Comparison of ENCODE assay signal across 31 cellular contexts in genomic region chr21:46129846-46130651, GRCh38. TPM values are rescaled to one million over a fixed set of nuclear protein-coding genes. Genes with fewer than 3 reads are reported as not detected.
A peak's percentile ranks its signal among the peaks of the same experiment; 100 is the strongest.
DNase-seq lines count a peak whose midpoint lies in the region; ATAC-seq and TF ChIP-seq lines count a peak whose summit lies in the region.
"Had no signal": no experiment of that assay in that cellular context is flagged by ENCODE, and none has a peak within 500 bp of the region (broad histone marks: within the 10 kb centered on the region; RNA-seq: fewer than 3 reads in every experiment).

No MANE protein-coding gene starts in this region.

- H3K4me3 ChIP-seq in IMR-90 (ENCODE audit: insufficient read depth, low read depth, low read length): no peak overlapping the region
- H3K4me3 ChIP-seq in gastroesophageal sphincter: no peak overlapping the region
- no peak overlapping the region for H3K4me3 ChIP-seq in lower lobe of right lung
- H3K4me3 ChIP-seq: GM23338, SJCRH30, thoracic aorta had no signal

- TF ChIP-seq CTCF in IMR-90 (conservative IDR thresholded peaks at IDR 0.05; ENCODE audit: low read depth, low read length) (no peak), gastroesophageal sphincter (IDR thresholded peaks at IDR 0.05) (no peak), lower lobe of right lung (IDR thresholded peaks at IDR 0.05) (no peak)

- peaks cover 6% of the 10 kb centered on the region; the same call in 1 of the 2 replicates for H3K9me1 ChIP-seq in IMR-90 (ENCODE audit: insufficient read depth, low read length)

- no peak overlapping the region for H3K4me2 ChIP-seq in IMR-90 (ENCODE audit: low read depth, low read length)
- H3K4me2 ChIP-seq: GM23338 had no signal

- no peak overlapping the region for H3K9ac ChIP-seq in IMR-90 (ENCODE audit: low read depth, low read length)

- H2AFZ ChIP-seq in IMR-90 (replicated peaks; ENCODE audit: low read length, poor library complexity): peak overlapping the region; percentile 13
- H2AFZ ChIP-seq: GM23338 had no signal

- in situ Hi-C loops in IMR-90 (cut with MboI; ENCODE audit: low sequenced_read_pairs): no loop called here

- no peak overlapping the region for H3K23ac ChIP-seq in IMR-90 (ENCODE audit: low read depth, low read length)

- no peak overlapping the region for H4K5ac ChIP-seq in IMR-90 (ENCODE audit: low read depth, low read length)

- H3K27me3 ChIP-seq in IMR-90 (ENCODE audit: control insufficient read depth, insufficient read depth, low read length): no peaks in the 10 kb centered on the region
- H3K27me3 ChIP-seq in gastroesophageal sphincter: no peaks in the 10 kb centered on the region
- no peaks in the 10 kb centered on the region for H3K27me3 ChIP-seq in lower lobe of right lung (ENCODE audit: low read depth)
- H3K27me3 ChIP-seq: BE2C, SJCRH30 had no signal

- H2BK120ac ChIP-seq in IMR-90 (ENCODE audit: low read depth, low read length): no peak overlapping the region

- no peak overlapping the region for H3K4ac ChIP-seq in IMR-90 (ENCODE audit: low read depth, low read length)

- H3K4me1 ChIP-seq in IMR-90 (ENCODE audit: control insufficient read depth, insufficient read depth, low read length) (no peaks in the 10 kb centered on the region), gastroesophageal sphincter (peaks cover 0 to 21% (median 0%) of the 10 kb centered on the region in 3 donors), lower lobe of right lung (no peaks in the 10 kb centered on the region)
- H3K4me1 ChIP-seq: BE2C, SJCRH30 had no signal

- POLR2A ChIA-PET in IMR-90 (lab: Charles Lee; ENCODE audit: unreplicated experiment): no interaction called here

- dilution Hi-C loops in IMR-90 (cut with HindIII; ENCODE audit: low sequenced_read_pairs, unreplicated experiment): no loop called here

- no peak for DNase-seq in IMR-90
- DNase-seq in lower lobe of right lung: peak; percentile 30
- no peak for DNase-seq in sciatic nerve (ENCODE audit: low spot score)
- no peak for DNase-seq in head of caudate nucleus
- DNase-seq: ACHN; activated CD4-positive, alpha-beta T cell treated with anti-CD3 and anti-CD28 coated beads, Interleukin-2, amount 10 ng/mL, durations not matched to agents 7 days and 5 days; activated gamma-delta T cell treated with Interleukin-2 at 50 U/mL for 16 hours; activated naive CD8-positive, alpha-beta T cell treated with anti-CD3 and anti-CD28 coated beads, Interleukin-2, amount 10 ng/mL, durations not matched to agents 7 days and 5 days; activated T-cell treated with anti-CD3 and anti-CD28 coated beads, Interleukin-2, amount 50 U/mL, for 24 hours; BE2C; central memory CD4-positive, alpha-beta T cell; erythroblast; KBM-7; mesendoderm; NCI-H1092; NCI-H1694; SJCRH30; small intestine; stimulated activated CD4-positive, alpha-beta T cell treated with anti-CD3 and anti-CD28 coated beads, Interleukin-1b, Interleukin-23, amount 100 ng/mL, for 48 hours; stimulated activated naive CD8-positive, alpha-beta T cell treated with anti-CD3 and anti-CD28 coated beads, Interleukin-15, Interleukin-2, amounts not matched to agents 100 U/mL and 50 U/mL, for 24 hours; SW 1271; T-helper 9 cell had no signal

- no peak overlapping the region for H2BK15ac ChIP-seq in IMR-90 (ENCODE audit: low read depth, low read length)

- intact Hi-C loops in IMR-90 (cut with micrococcal nuclease) (no loop called here), lower lobe of right lung (cut with DNase I) (no loop called here), sciatic nerve (cut with DNase I) (no loop called here), head of caudate nucleus (cut with DNase I) (no loop called here)

- ATAC-seq in IMR-90 (ENCODE audit: low read depth) (no peak), gastroesophageal sphincter (no peak), lower lobe of right lung (no peak), sciatic nerve (peak; percentile 11), GM19023 (IDR thresholded peaks at IDR 0.05; ENCODE audit: unreplicated experiment) (no peak), HG02763 (IDR thresholded peaks at IDR 0.05; ENCODE audit: unreplicated experiment) (no peak)
- ATAC-seq: stimulated activated naive CD8-positive, alpha-beta T cell treated with anti-CD3 and anti-CD28 coated beads, Interleukin-15, Interleukin-2, amounts not matched to agents 100 U/mL and 50 U/mL, for 24 hours had no signal

- no peak overlapping the region for H3K27ac ChIP-seq in IMR-90 (ENCODE audit: insufficient read depth, low read length)
- peak overlapping the region in 3 of 4 donors; percentile 51 to 69 (median 61) for H3K27ac ChIP-seq in gastroesophageal sphincter
- no peak overlapping the region for H3K27ac ChIP-seq in lower lobe of right lung
- H3K27ac ChIP-seq: SJCRH30, VCaP had no signal

- WGBS in IMR-90 (ENCODE audit: extremely low coverage in 2 of 2, insufficient read length in 1 of 2), 2 experiments: 94% methylated on average over 12 of the region's 27 CpGs; no CpG with 5 or more reads in 1 of the 2 experiments
- WGBS in gastroesophageal sphincter (ENCODE audit: low coverage in 1 of 2), 2 donors: 57% methylated on average over 2 of the region's 27 CpGs; no CpG with 5 or more reads in 1 of the 2 donors

- peaks cover 69% of the 10 kb centered on the region for H3K36me3 ChIP-seq in IMR-90 (ENCODE audit: control insufficient read depth, insufficient read depth, low read length)
- peaks cover 0 to 58% of the 10 kb centered on the region in 2 donors for H3K36me3 ChIP-seq in gastroesophageal sphincter
- no peaks in the 10 kb centered on the region for H3K36me3 ChIP-seq in lower lobe of right lung
- H3K36me3 ChIP-seq: BE2C, SJCRH30 had no signal

- TF ChIP-seq POLR2A in IMR-90 (IDR thresholded peaks at IDR 0.05; ENCODE audit: low read depth, low read length): no peak
- no peak for TF ChIP-seq POLR2A in gastroesophageal sphincter (IDR thresholded peaks at IDR 0.05)

- no TSS peak for BruUV-seq in IMR-90 (replicated peaks; lab: Mats Ljungman, UMichigan)

- H4K91ac ChIP-seq in IMR-90 (ENCODE audit: insufficient read depth, low read depth, low read length): no peak overlapping the region

- no peak overlapping the region for H3K14ac ChIP-seq in IMR-90 (replicated peaks; ENCODE audit: low read depth, low read length)

- peaks cover 96% of the 10 kb centered on the region for H4K20me1 ChIP-seq in IMR-90 (ENCODE audit: insufficient read depth, low read length)

- TF ChIP-seq EP300 in gastroesophageal sphincter (IDR thresholded peaks at IDR 0.05): no peak

- H3K56ac ChIP-seq in IMR-90 (ENCODE audit: extremely low read depth, insufficient read depth, low read length): no peak overlapping the region

- peaks cover 0 to 47% of the 10 kb centered on the region in 2 experiments; a peak in 3 of 4 replicates for H3K79me1 ChIP-seq in IMR-90 (ENCODE audit: low read depth in 1 of 2, low read length in 2 of 2)

- CTCF ChIA-PET in IMR-90 (lab: Yijun Ruan, JAX): no interaction called here

- no peak overlapping the region for H2BK5ac ChIP-seq in IMR-90 (ENCODE audit: low read depth, low read length, poor library complexity, severe bottlenecking)

- no peak overlapping the region for H2BK20ac ChIP-seq in IMR-90 (ENCODE audit: low read depth, low read length)

- H4K8ac ChIP-seq in IMR-90 (ENCODE audit: low read depth in 2 of 2, low read length in 2 of 2): no peak overlapping the region

- no peaks in the 10 kb centered on the region for H3K9me3 ChIP-seq in IMR-90 (ENCODE audit: control insufficient read depth, insufficient read depth, low read length)
- no peaks in the 10 kb centered on the region for H3K9me3 ChIP-seq in gastroesophageal sphincter
- no peaks in the 10 kb centered on the region for H3K9me3 ChIP-seq in lower lobe of right lung
- H3K9me3 ChIP-seq: BE2C, SJCRH30, thoracic aorta had no signal

- no peak overlapping the region for H2AK5ac ChIP-seq in IMR-90 (ENCODE audit: low read depth, low read length)

- peak overlapping the region; percentile 77 for H2AK9ac ChIP-seq in IMR-90 (replicated peaks; ENCODE audit: low read depth, low read length, poor library complexity)

- TF ChIP-seq RAD21 in IMR-90 (IDR thresholded peaks at IDR 0.05; ENCODE audit: low read length): no peak

- no peak overlapping the region for H3K18ac ChIP-seq in IMR-90 (ENCODE audit: low read depth, low read length)

TF ChIP-seq in IMR-90, 13 proteins besides CTCF, POLR2A, EP300 and RAD21 (continues in another document):
- TF ChIP-seq ELK1 (IDR thresholded peaks at IDR 0.05; ENCODE audit: borderline replicate concordance, low read depth, low read length) (no peak), RFX5 (IDR thresholded peaks at IDR 0.05; ENCODE audit: low read depth, low read length) (no peak)

RNA-seq across cellular contexts. Expression of gene FTCD, which starts 25.3 kb away (rescaled TPM):
- not detected in 2 replicates for total RNA-seq in IMR-90 (2012; rRNA removed)
- polyA plus RNA-seq in IMR-90 (2012; rRNA removed): 0.19 and 0.55 TPM in 2 replicates
- 0.16 and 0.28 TPM in 2 replicates for polyA plus RNA-seq in IMR-90 (2012; cell fraction: cytosol; rRNA removed)
- 2.0 and 4.9 TPM in 2 replicates for polyA plus RNA-seq in IMR-90 (2012; cell fraction: nucleus; rRNA removed; ENCODE audit: low replicate concordance)
- 1 to 10 TPM in 1 of 4 donors, under 1 TPM in 1, not detected in 2; 0.31 to 1.5 TPM for total RNA-seq in gastroesophageal sphincter
- 1.5 TPM for total RNA-seq in lower lobe of right lung
- total RNA-seq in sciatic nerve: 2.9 TPM
- total RNA-seq: activated CD4-positive, alpha-beta T cell treated with anti-CD3 and anti-CD28 coated beads, Interleukin-2, amount 10 ng/mL, durations not matched to agents 7 days and 5 days; CD8-positive, alpha-beta memory T cell; M059J; SJCRH30 had no signal
- polyA plus RNA-seq: CD8-positive, alpha-beta memory T cell had no signal

RNA-seq across cellular contexts. Expression of gene COL6A2, which starts 32.1 kb away (rescaled TPM):
- total RNA-seq in IMR-90 (2012; rRNA removed): 208 and 222 TPM in 2 replicates
- 1,065 and 1,165 TPM in 2 replicates for polyA plus RNA-seq in IMR-90 (2012; rRNA removed)
- polyA plus RNA-seq in IMR-90 (2012; cell fraction: cytosol; rRNA removed): 753 and 1,846 TPM in 2 replicates
- 2,830 and 5,552 TPM in 2 replicates for polyA plus RNA-seq in IMR-90 (2012; cell fraction: nucleus; rRNA removed; ENCODE audit: low replicate concordance)
- 1,000 to 10,000 TPM in 3 of 4 donors, 100 to 1,000 TPM in 1; 720 to 1,286 (median 1,215) TPM for total RNA-seq in gastroesophageal sphincter
- 227 TPM for total RNA-seq in lower lobe of right lung
- total RNA-seq in sciatic nerve: 397 TPM
- total RNA-seq: HT-29 had no signal

RNA-seq across cellular contexts. Expression of gene SPATC1L, which starts 54.2 kb away (rescaled TPM):
- total RNA-seq in IMR-90 (2012; rRNA removed): 3.1 and 3.8 TPM in 2 replicates
- polyA plus RNA-seq in IMR-90 (2012; rRNA removed): 17.2 and 23.4 TPM in 2 replicates
- 28.0 and 38.2 TPM in 2 replicates for polyA plus RNA-seq in IMR-90 (2012; cell fraction: cytosol; rRNA removed)
- 19.7 and 57.2 TPM in 2 replicates for polyA plus RNA-seq in IMR-90 (2012; cell fraction: nucleus; rRNA removed; ENCODE audit: low replicate concordance)
- total RNA-seq in gastroesophageal sphincter: 10 to 100 TPM in 1 of 4 donors, 1 to 10 TPM in 2, under 1 TPM in 1; 0.54 to 20.4 (median 7.9) TPM
- total RNA-seq in lower lobe of right lung: 8.6 TPM
- 9.9 TPM for total RNA-seq in sciatic nerve

Comparison
In these comparisons a context has a peak if more than half of its experiments do, and no peak if none do; other contexts are left out.
1. H3K27ac ChIP-seq: peak in gastroesophageal sphincter (3 of 4); none in IMR-90 (single experiment) and lower lobe of right lung (single experiment).